21 cellular contexts compared by ENCODE assay signal in genomic region chr13:43981512-43982301, GRCh38.
"Had no signal": no experiment of that assay in that cellular context is flagged by ENCODE, and none has a peak within 500 bp of the region (broad histone marks: within the 10 kb centered on the region; RNA-seq: fewer than 3 reads in every experiment).

No MANE protein-coding gene starts in this region.

- H3K4me1 ChIP-seq: pancreas, upper lobe of right lung had no signal

- ATAC-seq: gastrocnemius medialis; mucosa of descending colon; naive thymus-derived CD8-positive, alpha-beta T cell; pancreas; sciatic nerve; stimulated activated naive B cell treated with anti-CD40 and anti-IgM and Interleukin-4, amounts not matched to agents 10 μg/mL and 1 μg/mL and 100 μg/mL, for 72 hours; stimulated activated naive CD8-positive, alpha-beta T cell treated with anti-CD3 and anti-CD28 coated beads, Interleukin-15, amount 100 ng/mL, for 72 hours; upper lobe of right lung had no signal

- DNase-seq: cortex of kidney; dorsolateral prefrontal cortex; effector CD8-positive, alpha-beta T cell; gastrocnemius medialis; immature natural killer cell; mammary epithelial cell; mucosa of descending colon; naive thymus-derived CD8-positive, alpha-beta T cell; occipital lobe; pancreas; stimulated activated CD4-positive, alpha-beta T cell treated with anti-CD3 and anti-CD28 coated beads, Interleukin-2, amount 100 ng/mL, for 24 hours; stimulated activated CD4-positive, alpha-beta T cell treated with anti-CD3 and anti-CD28 coated beads, Interleukin-4, amount 100 ng/mL, for 4 hours; stimulated activated naive B cell treated with anti-CD40 and anti-IgM and Interleukin-4, amounts not matched to agents 10 μg/mL and 1 μg/mL and 100 μg/mL, for 72 hours; stimulated activated naive CD8-positive, alpha-beta T cell treated with anti-CD3 and anti-CD28 coated beads, Interleukin-15, amount 100 ng/mL, for 72 hours; testis; upper lobe of right lung had no signal

- H3K36me3 ChIP-seq: gastrocnemius medialis, pancreas, tibial nerve, upper lobe of right lung had no signal

- H3K4me3 ChIP-seq: dorsolateral prefrontal cortex, gastrocnemius medialis, mucosa of descending colon, pancreas, testis, tibial nerve, upper lobe of right lung had no signal

- H3K4me1 Mint-ChIP-seq: central memory CD8-positive, alpha-beta T cell; immature natural killer cell; naive thymus-derived CD8-positive, alpha-beta T cell; stimulated activated naive B cell treated with anti-CD40 and anti-IgM and Interleukin-4, amounts not matched to agents 10 μg/mL and 1 μg/mL and 100 μg/mL, for 72 hours; stimulated activated naive CD8-positive, alpha-beta T cell treated with anti-CD3 and anti-CD28 coated beads, Interleukin-15, amount 100 ng/mL, for 72 hours had no signal

- H3K27ac ChIP-seq: dorsolateral prefrontal cortex, gastrocnemius medialis, pancreas, testis, tibial nerve, upper lobe of right lung had no signal

- FAIRE-seq: pancreas had no signal

- H3K27me3 ChIP-seq: dorsolateral prefrontal cortex, gastrocnemius medialis, pancreas, testis, tibial nerve, upper lobe of right lung had no signal

- H3K9me3 Mint-ChIP-seq: central memory CD8-positive, alpha-beta T cell; immature natural killer cell; neural crest cell; stimulated activated naive CD8-positive, alpha-beta T cell treated with anti-CD3 and anti-CD28 coated beads, Interleukin-15, amount 100 ng/mL, for 72 hours had no signal

- H3K36me3 Mint-ChIP-seq: immature natural killer cell; naive thymus-derived CD8-positive, alpha-beta T cell; stimulated activated naive B cell treated with anti-CD40 and anti-IgM and Interleukin-4, amounts not matched to agents 10 μg/mL and 1 μg/mL and 100 μg/mL, for 72 hours had no signal

- H3K4me3 Mint-ChIP-seq: central memory CD8-positive, alpha-beta T cell; immature natural killer cell; naive thymus-derived CD8-positive, alpha-beta T cell; neural crest cell; stimulated activated naive B cell treated with anti-CD40 and anti-IgM and Interleukin-4, amounts not matched to agents 10 μg/mL and 1 μg/mL and 100 μg/mL, for 72 hours; stimulated activated naive CD8-positive, alpha-beta T cell treated with anti-CD3 and anti-CD28 coated beads, Interleukin-15, amount 100 ng/mL, for 72 hours had no signal

- H3K27ac Mint-ChIP-seq: immature natural killer cell; naive thymus-derived CD8-positive, alpha-beta T cell; progenitor cell of endocrine pancreas; stimulated activated naive B cell treated with anti-CD40 and anti-IgM and Interleukin-4, amounts not matched to agents 10 μg/mL and 1 μg/mL and 100 μg/mL, for 72 hours; stimulated activated naive CD8-positive, alpha-beta T cell treated with anti-CD3 and anti-CD28 coated beads, Interleukin-15, amount 100 ng/mL, for 72 hours had no signal

- H3K9me3 ChIP-seq: gastrocnemius medialis, mucosa of descending colon, pancreas, testis, tibial nerve, upper lobe of right lung had no signal
